ENCODE assay signal across 22 cellular contexts in the genomic region with DNA sequence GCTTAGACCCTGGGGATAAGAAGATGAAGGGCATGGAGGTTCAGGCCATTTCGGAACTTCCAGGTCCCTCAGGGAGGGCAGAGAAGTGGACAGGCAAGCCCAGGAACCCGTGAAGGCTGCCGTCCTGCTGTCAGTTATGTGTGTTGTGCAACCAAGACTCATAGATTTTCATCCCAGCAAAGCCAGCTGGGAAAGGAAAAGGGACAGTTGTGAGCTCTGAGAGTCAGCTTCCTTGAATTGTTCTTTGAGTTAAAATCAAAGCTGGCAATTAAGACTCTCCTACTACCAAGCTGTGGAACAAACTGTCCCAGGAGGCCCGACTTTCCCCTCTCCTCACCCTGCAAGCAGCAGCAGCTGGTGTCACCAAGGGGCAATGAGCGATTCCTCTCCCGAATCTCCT. TPM values are rescaled to one million over a fixed set of nuclear protein-coding genes. Genes with fewer than 3 reads are reported as not detected.
DNase-seq lines count a peak whose midpoint lies in the region; ATAC-seq, FAIRE-seq and TF ChIP-seq lines count a peak whose summit lies in the region.
"Had no signal": no experiment of that assay in that cellular context is flagged by ENCODE, and none has a peak within 500 bp of the region (broad histone marks: within the 10 kb centered on the region; RNA-seq: fewer than 3 reads in every experiment).

No MANE protein-coding gene starts in this region.

- H3K4me3 Mint-ChIP-seq in activated CD8-positive, alpha-beta T cell treated with anti-CD3 and anti-CD28 coated beads for 36 hours = no peak overlapping the region
- H3K4me3 Mint-ChIP-seq in activated T-helper 2 cell treated with anti-CD3 and anti-CD28 coated beads, Interferon-gamma antibody, Interleukin-2, Interleukin-4, amounts not matched to agents 10 μg/mL and 5 μg/mL and 100 μg/mL, durations not matched to agents 14 hours and 24 hours and 36 hours (ENCODE audit: low read depth) = no peak overlapping the region
- H3K4me3 Mint-ChIP-seq: CD4-positive, alpha-beta T cell had no signal

- peaks cover 2% of the 10 kb centered on the region for H3K27me3 Mint-ChIP-seq in activated CD8-positive, alpha-beta T cell treated with anti-CD3 and anti-CD28 coated beads for 36 hours
- peaks cover 16% of the 10 kb centered on the region for H3K27me3 Mint-ChIP-seq in activated T-helper 2 cell treated with anti-CD3 and anti-CD28 coated beads, Interferon-gamma antibody, Interleukin-2, Interleukin-4, amounts not matched to agents 10 μg/mL and 5 μg/mL and 100 μg/mL, durations not matched to agents 14 hours and 24 hours and 36 hours (ENCODE audit: low read depth)
- H3K27me3 Mint-ChIP-seq: CD4-positive, alpha-beta T cell had no signal

- POLR2A ChIA-PET in activated CD8-positive, alpha-beta T cell treated with anti-CD3 and anti-CD28 coated beads for 36 hours (lab: Charles Lee) = no interaction called here

- peak overlapping the region; percentile 66 for H3K27ac ChIP-seq in left ventricle myocardium inferior (replicated peaks)
- H3K27ac ChIP-seq: SJCRH30 had no signal

- no peaks in the 10 kb centered on the region for H3K27me3 ChIP-seq in left ventricle myocardium inferior (ENCODE audit: low read depth)

- FAIRE-seq in GM12891 (lab: Jason Lieb, UNC) = no peak
- FAIRE-seq: H54 had no signal

- no peaks in the 10 kb centered on the region for H3K4me1 Mint-ChIP-seq in activated CD8-positive, alpha-beta T cell treated with anti-CD3 and anti-CD28 coated beads for 36 hours (ENCODE audit: low read depth)
- no peaks in the 10 kb centered on the region for H3K4me1 Mint-ChIP-seq in activated T-helper 2 cell treated with anti-CD3 and anti-CD28 coated beads, Interferon-gamma antibody, Interleukin-2, Interleukin-4, amounts not matched to agents 10 μg/mL and 5 μg/mL and 100 μg/mL, durations not matched to agents 14 hours and 24 hours and 36 hours (ENCODE audit: low read depth)

- TF ChIP-seq POLR2A in GM12891 (IDR thresholded peaks at IDR 0.05; ENCODE audit: low read depth, low read length) = no peak

- H3K36me3 Mint-ChIP-seq in activated CD8-positive, alpha-beta T cell treated with anti-CD3 and anti-CD28 coated beads for 36 hours (ENCODE audit: low read depth) = no peaks in the 10 kb centered on the region
- no peaks in the 10 kb centered on the region for H3K36me3 Mint-ChIP-seq in activated T-helper 2 cell treated with anti-CD3 and anti-CD28 coated beads, Interferon-gamma antibody, Interleukin-2, Interleukin-4, amounts not matched to agents 10 μg/mL and 5 μg/mL and 100 μg/mL, durations not matched to agents 14 hours and 24 hours and 36 hours (ENCODE audit: low read depth)

- H3K9me3 Mint-ChIP-seq in activated CD8-positive, alpha-beta T cell treated with anti-CD3 and anti-CD28 coated beads for 36 hours = no peaks in the 10 kb centered on the region
- H3K9me3 Mint-ChIP-seq in activated T-helper 2 cell treated with anti-CD3 and anti-CD28 coated beads, Interferon-gamma antibody, Interleukin-2, Interleukin-4, amounts not matched to agents 10 μg/mL and 5 μg/mL and 100 μg/mL, durations not matched to agents 14 hours and 24 hours and 36 hours = no peaks in the 10 kb centered on the region
- H3K9me3 Mint-ChIP-seq: CD4-positive, alpha-beta T cell had no signal

- ATAC-seq in Right ventricle myocardium inferior (no peak), omental fat pad (ENCODE audit: low FRiP score) (peak; percentile 15)
- ATAC-seq in activated CD8-positive, alpha-beta T cell treated with anti-CD3 and anti-CD28 coated beads for 36 hours = no peak

- TF ChIP-seq CTCF in left ventricle myocardium inferior (IDR thresholded peaks at IDR 0.05; ENCODE audit: borderline replicate concordance) = no peak
- TF ChIP-seq CTCF in omental fat pad (IDR thresholded peaks at IDR 0.05) = no peak
- TF ChIP-seq CTCF in activated CD8-positive, alpha-beta T cell treated with anti-CD3 and anti-CD28 coated beads for 36 hours (IDR thresholded peaks at IDR 0.05) = no peak

- H3K4me3 ChIP-seq in left ventricle myocardium inferior = no peak overlapping the region
- H3K4me3 ChIP-seq: SJCRH30 had no signal

- peaks cover 42% of the 10 kb centered on the region for H3K4me1 ChIP-seq in left ventricle myocardium inferior
- H3K4me1 ChIP-seq: SJCRH30 had no signal

- no peak for DNase-seq in left ventricle myocardium inferior
- DNase-seq in Right ventricle myocardium inferior (ENCODE audit: missing footprints) = no peak
- DNase-seq in glomerular endothelial cell (ENCODE audit: extremely low read depth, low read depth, low spot score) = peak; percentile 22
- no peak for DNase-seq in omental fat pad (ENCODE audit: low spot score)
- DNase-seq in activated CD8-positive, alpha-beta T cell treated with anti-CD3 and anti-CD28 coated beads for 36 hours = no peak
- no peak for DNase-seq in GM03348 (ENCODE audit: low spot score)
- DNase-seq in GM12891 (ENCODE audit: insufficient read length, low spot score) = no peak
- no peak for DNase-seq in activated T-helper 2 cell treated with anti-CD3 and anti-CD28 coated beads, Interferon-gamma antibody, Interleukin-2, Interleukin-4, amounts not matched to agents 10 μg/mL and 5 μg/mL and 100 μg/mL, durations not matched to agents 14 hours and 24 hours and 36 hours (ENCODE audit: low spot score)
- DNase-seq: Calu3; CD4-positive, alpha-beta T cell; DND-41; GF-D8; Karpas-422; NCI-H1417 treated with DMSO at 0.1 percent for 48 hours; NCI-H2029 treated with DMSO at 0.1 percent for 48 hours; NCI-H226; NCI-H526 had no signal

- intact Hi-C loops in left ventricle myocardium inferior (cut with micrococcal nuclease) = no loop called here
- intact Hi-C loops in Right ventricle myocardium inferior (cut with DNase I) = no loop called here
- intact Hi-C loops in activated CD8-positive, alpha-beta T cell treated with anti-CD3 and anti-CD28 coated beads for 36 hours (cut with micrococcal nuclease) = no loop called here
- intact Hi-C loops in activated T-helper 2 cell treated with anti-CD3 and anti-CD28 coated beads, Interferon-gamma antibody, Interleukin-2, Interleukin-4, amounts not matched to agents 10 μg/mL and 5 μg/mL and 100 μg/mL, durations not matched to agents 14 hours and 24 hours and 36 hours (cut with micrococcal nuclease) = no loop called here

- H3K36me3 ChIP-seq in left ventricle myocardium inferior = no peaks in the 10 kb centered on the region
- H3K36me3 ChIP-seq: SJCRH30 had no signal

- H3K9me3 ChIP-seq in left ventricle myocardium inferior (replicated peaks) = no peaks in the 10 kb centered on the region
- H3K9me3 ChIP-seq: SJCRH30 had no signal

- no peak overlapping the region for H3K27ac Mint-ChIP-seq in activated CD8-positive, alpha-beta T cell treated with anti-CD3 and anti-CD28 coated beads for 36 hours
- no peak overlapping the region for H3K27ac Mint-ChIP-seq in activated T-helper 2 cell treated with anti-CD3 and anti-CD28 coated beads, Interferon-gamma antibody, Interleukin-2, Interleukin-4, amounts not matched to agents 10 μg/mL and 5 μg/mL and 100 μg/mL, durations not matched to agents 14 hours and 24 hours and 36 hours
- H3K27ac Mint-ChIP-seq: CD4-positive, alpha-beta T cell had no signal

- CTCF ChIA-PET in activated CD8-positive, alpha-beta T cell treated with anti-CD3 and anti-CD28 coated beads for 36 hours (lab: Charles Lee) = no interaction called here

TF ChIP-seq in GM12891, 5 proteins besides CTCF, POLR2A, EP300 and RAD21:
- TF ChIP-seq POU2F2 (IDR thresholded peaks at IDR 0.05; ENCODE audit: low read depth, low read length) = no peak
- TF ChIP-seq PAX5 (IDR thresholded peaks at IDR 0.05; ENCODE audit: insufficient read depth, low read length, severe bottlenecking) = no peak
- no peak for TF ChIP-seq TAF1 (IDR thresholded peaks at IDR 0.05; ENCODE audit: low read depth, low read length)

RNA-seq across cellular contexts. Expression of gene IYD, which starts 46.4 kb away (rescaled TPM):
- total RNA-seq in left ventricle myocardium inferior (not detected), Right ventricle myocardium inferior (not detected), glomerular endothelial cell (not detected in 2 replicates), omental fat pad (under 1 TPM in 1 of 4 donors, not detected in 3; 0.06 TPM)
- total RNA-seq in activated CD8-positive, alpha-beta T cell treated with anti-CD3 and anti-CD28 coated beads for 36 hours = not detected
- polyA plus RNA-seq in GM12891 (2012; ENCODE audit: low read depth, missing spikeins) = not detected
- not detected in 2 replicates for total RNA-seq in activated T-helper 2 cell treated with anti-CD3 and anti-CD28 coated beads, Interferon-gamma antibody, Interleukin-2, Interleukin-4, amounts not matched to agents 10 μg/mL and 5 μg/mL and 100 μg/mL, durations not matched to agents 14 hours and 24 hours and 36 hours
- total RNA-seq: A673; CD4-positive, alpha-beta T cell; OCI-LY7; RPMI7951; SJCRH30 had no signal
